In the genomic region with DNA sequence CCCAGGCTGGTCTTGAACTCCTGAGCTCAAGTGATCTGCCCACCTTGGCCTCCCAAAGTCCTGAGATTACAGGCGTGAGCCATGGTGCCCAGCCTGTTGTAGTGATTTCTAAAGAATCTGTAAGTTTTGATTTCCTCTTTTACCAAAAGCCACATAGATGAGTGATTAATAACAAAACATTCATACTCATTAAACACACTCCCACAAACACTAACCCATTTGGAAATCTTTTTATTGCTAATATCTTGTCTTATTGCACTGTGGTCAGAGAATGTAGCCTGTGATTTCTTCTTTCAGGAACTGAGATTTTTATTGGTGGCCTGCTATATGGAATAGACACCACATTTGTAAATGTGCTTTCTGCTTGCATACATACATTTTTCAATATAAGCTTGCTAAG, we compare ENCODE assay signal across 21 cellular contexts. TPM values are rescaled to one million over a fixed set of nuclear protein-coding genes. Genes with fewer than 3 reads are reported as not detected.
A peak's percentile ranks its signal among the peaks of the same experiment; 100 is the strongest.
DNase-seq lines count a peak whose midpoint lies in the region; ATAC-seq and TF ChIP-seq lines count a peak whose summit lies in the region.
"Had no signal": no experiment of that assay in that cellular context is flagged by ENCODE, and none has a peak within 500 bp of the region (broad histone marks: within the 10 kb centered on the region; RNA-seq: fewer than 3 reads in every experiment).

No MANE protein-coding gene starts in this region.

- no peaks in the 10 kb centered on the region for H3K9me3 Mint-ChIP-seq in activated CD4-positive, alpha-beta T cell treated with anti-CD3 and anti-CD28 coated beads for 36 hours (ENCODE audit: low read depth)
- H3K9me3 Mint-ChIP-seq in activated CD4-positive, alpha-beta T cell treated with anti-CD3 and anti-CD28 coated beads, Interleukin-2, amount 10 ng/mL, durations not matched to agents 7 days and 5 days = no peaks in the 10 kb centered on the region
- H3K9me3 Mint-ChIP-seq in stimulated activated naive CD8-positive, alpha-beta T cell treated with anti-CD3 and anti-CD28 coated beads, Interleukin-15, amount 100 ng/mL, for 72 hours = no peaks in the 10 kb centered on the region
- peaks cover 9% of the 10 kb centered on the region for H3K9me3 Mint-ChIP-seq in mesothelial cell of epicardium
- H3K9me3 Mint-ChIP-seq: CD8-positive, alpha-beta T cell had no signal

- DNase-seq in activated CD4-positive, alpha-beta T cell treated with anti-CD3 and anti-CD28 coated beads for 36 hours = peak; percentile 30
- DNase-seq in activated CD4-positive, alpha-beta T cell treated with anti-CD3 and anti-CD28 coated beads, Interleukin-2, amount 10 ng/mL, durations not matched to agents 7 days and 5 days = no peak
- DNase-seq in stimulated activated naive CD8-positive, alpha-beta T cell treated with anti-CD3 and anti-CD28 coated beads, Interleukin-15, amount 100 ng/mL, for 72 hours = no peak
- no peak for DNase-seq in stimulated activated naive CD8-positive, alpha-beta T cell treated with anti-CD3 and anti-CD28 coated beads, Interleukin-15, Interleukin-2, amounts not matched to agents 100 U/mL and 50 U/mL, for 24 hours
- DNase-seq in mesothelial cell of epicardium (ENCODE audit: low spot score in 2 of 2, unreplicated experiment in 2 of 2) (no peak), Right ventricle myocardium superior (no peak), RPMI8226 (no peak), pons (ENCODE audit: low spot score) (no peak)
- DNase-seq: ACHN; CD8-positive, alpha-beta T cell; DND-41; IMR-90; NCI-H1105; NCI-H146; NCI-H2029; NCI-H226; NCI-H510A treated with DMSO at 0.1 percent for 48 hours; NCI-H748 treated with DMSO at 0.1 percent for 48 hours; NK-92 treated with Interleukin-12 subunit alpha and Interleukin-12 subunit beta, amount 100 ng/mL, for 24 hours; Peyer's patch had no signal

- no peak for TF ChIP-seq CTCF in mesothelial cell of epicardium (IDR thresholded peaks at IDR 0.05; ENCODE audit: unreplicated experiment)

- H3K4me3 Mint-ChIP-seq in activated CD4-positive, alpha-beta T cell treated with anti-CD3 and anti-CD28 coated beads for 36 hours = no peak overlapping the region
- H3K4me3 Mint-ChIP-seq in activated CD4-positive, alpha-beta T cell treated with anti-CD3 and anti-CD28 coated beads, Interleukin-2, amount 10 ng/mL, durations not matched to agents 7 days and 5 days = no peak overlapping the region
- H3K4me3 Mint-ChIP-seq in stimulated activated naive CD8-positive, alpha-beta T cell treated with anti-CD3 and anti-CD28 coated beads, Interleukin-15, amount 100 ng/mL, for 72 hours = no peak overlapping the region
- no peak overlapping the region for H3K4me3 Mint-ChIP-seq in mesothelial cell of epicardium
- H3K4me3 Mint-ChIP-seq: CD8-positive, alpha-beta T cell had no signal

- H3K27me3 Mint-ChIP-seq in activated CD4-positive, alpha-beta T cell treated with anti-CD3 and anti-CD28 coated beads for 36 hours = no peaks in the 10 kb centered on the region
- H3K27me3 Mint-ChIP-seq in activated CD4-positive, alpha-beta T cell treated with anti-CD3 and anti-CD28 coated beads, Interleukin-2, amount 10 ng/mL, durations not matched to agents 7 days and 5 days = peaks cover 3% of the 10 kb centered on the region
- H3K27me3 Mint-ChIP-seq in stimulated activated naive CD8-positive, alpha-beta T cell treated with anti-CD3 and anti-CD28 coated beads, Interleukin-15, amount 100 ng/mL, for 72 hours = no peaks in the 10 kb centered on the region
- H3K27me3 Mint-ChIP-seq in mesothelial cell of epicardium (ENCODE audit: low read depth) = no peaks in the 10 kb centered on the region

- H3K36me3 Mint-ChIP-seq in activated CD4-positive, alpha-beta T cell treated with anti-CD3 and anti-CD28 coated beads for 36 hours (ENCODE audit: low read depth) = no peaks in the 10 kb centered on the region
- H3K36me3 Mint-ChIP-seq in activated CD4-positive, alpha-beta T cell treated with anti-CD3 and anti-CD28 coated beads, Interleukin-2, amount 10 ng/mL, durations not matched to agents 7 days and 5 days (ENCODE audit: low read depth) = no peaks in the 10 kb centered on the region
- peaks cover 25% of the 10 kb centered on the region for H3K36me3 Mint-ChIP-seq in mesothelial cell of epicardium
- H3K36me3 Mint-ChIP-seq: CD8-positive, alpha-beta T cell had no signal

- CTCF ChIA-PET in activated CD4-positive, alpha-beta T cell treated with anti-CD3 and anti-CD28 coated beads for 36 hours (lab: Charles Lee) = interaction anchor here (0.7 kb wide), 2 partner anchors 96 to 191 kb away, joined by 3 read pairs; no protein-coding TSS in a partner anchor
- CTCF ChIA-PET in activated CD4-positive, alpha-beta T cell treated with anti-CD3 and anti-CD28 coated beads, Interleukin-2, amount 10 ng/mL, durations not matched to agents 7 days and 5 days (lab: Charles Lee) = no interaction called here

- POLR2A ChIA-PET in activated CD4-positive, alpha-beta T cell treated with anti-CD3 and anti-CD28 coated beads for 36 hours (lab: Charles Lee) = no interaction called here
- POLR2A ChIA-PET in activated CD4-positive, alpha-beta T cell treated with anti-CD3 and anti-CD28 coated beads, Interleukin-2, amount 10 ng/mL, durations not matched to agents 7 days and 5 days (lab: Charles Lee) = no interaction called here

- intact Hi-C loops in activated CD4-positive, alpha-beta T cell treated with anti-CD3 and anti-CD28 coated beads for 36 hours (cut with DNase I, micrococcal nuclease) = loop anchor here in 1 of 2 experiments (1.0 kb wide), 1 partner anchor 31 kb away; a partner anchor contains a TSS
- intact Hi-C loops in Right ventricle myocardium superior (cut with DNase I) = no loop called here

- no peak overlapping the region for H3K27ac Mint-ChIP-seq in activated CD4-positive, alpha-beta T cell treated with anti-CD3 and anti-CD28 coated beads for 36 hours
- no peak overlapping the region for H3K27ac Mint-ChIP-seq in activated CD4-positive, alpha-beta T cell treated with anti-CD3 and anti-CD28 coated beads, Interleukin-2, amount 10 ng/mL, durations not matched to agents 7 days and 5 days
- H3K27ac Mint-ChIP-seq in stimulated activated naive CD8-positive, alpha-beta T cell treated with anti-CD3 and anti-CD28 coated beads, Interleukin-15, amount 100 ng/mL, for 72 hours = no peak overlapping the region
- H3K27ac Mint-ChIP-seq in mesothelial cell of epicardium = peak overlapping the region; percentile 4
- H3K27ac Mint-ChIP-seq: CD8-positive, alpha-beta T cell had no signal

- peak; percentile 36 for ATAC-seq in activated CD4-positive, alpha-beta T cell treated with anti-CD3 and anti-CD28 coated beads for 36 hours
- ATAC-seq in stimulated activated naive CD8-positive, alpha-beta T cell treated with anti-CD3 and anti-CD28 coated beads, Interleukin-15, amount 100 ng/mL, for 72 hours = peak; percentile 40
- no peak for ATAC-seq in stimulated activated naive CD8-positive, alpha-beta T cell treated with anti-CD3 and anti-CD28 coated beads, Interleukin-15, Interleukin-2, amounts not matched to agents 100 U/mL and 50 U/mL, for 24 hours
- no peak for ATAC-seq in Right ventricle myocardium superior (ENCODE audit: poor library complexity)
- ATAC-seq: CD8-positive, alpha-beta T cell; HCT116 had no signal

- peaks cover 4% of the 10 kb centered on the region for H3K4me1 Mint-ChIP-seq in activated CD4-positive, alpha-beta T cell treated with anti-CD3 and anti-CD28 coated beads for 36 hours
- no peaks in the 10 kb centered on the region for H3K4me1 Mint-ChIP-seq in activated CD4-positive, alpha-beta T cell treated with anti-CD3 and anti-CD28 coated beads, Interleukin-2, amount 10 ng/mL, durations not matched to agents 7 days and 5 days
- H3K4me1 Mint-ChIP-seq in stimulated activated naive CD8-positive, alpha-beta T cell treated with anti-CD3 and anti-CD28 coated beads, Interleukin-15, amount 100 ng/mL, for 72 hours = no peaks in the 10 kb centered on the region
- peaks cover 11% of the 10 kb centered on the region for H3K4me1 Mint-ChIP-seq in mesothelial cell of epicardium

RNA-seq across cellular contexts. Expression of a gene that starts 31.6 kb away (rescaled TPM):
- 10 to 100 TPM; 17.0 to 21.3 TPM for total RNA-seq in activated CD4-positive, alpha-beta T cell treated with anti-CD3 and anti-CD28 coated beads for 36 hours
- 10 to 100 TPM in 1 of 2 experiments, 1 to 10 TPM in 1; 8.3 to 10.3 TPM for total RNA-seq in activated CD4-positive, alpha-beta T cell treated with anti-CD3 and anti-CD28 coated beads, Interleukin-2, amount 10 ng/mL, durations not matched to agents 7 days and 5 days
- total RNA-seq in mesothelial cell of epicardium = 308 to 328 TPM (median 312 TPM) in 3 replicates
- 31.5 TPM for total RNA-seq in Right ventricle myocardium superior

Comparison
In these comparisons a context has a peak if more than half of its experiments do, and no peak if none do; other contexts are left out.
1. ATAC-seq: peak in activated CD4-positive, alpha-beta T cell treated with anti-CD3 and anti-CD28 coated beads for 36 hours (single experiment) and stimulated activated naive CD8-positive, alpha-beta T cell treated with anti-CD3 and anti-CD28 coated beads, Interleukin-15, amount 100 ng/mL, for 72 hours (single experiment); none in stimulated activated naive CD8-positive, alpha-beta T cell treated with anti-CD3 and anti-CD28 coated beads, Interleukin-15, Interleukin-2, amounts not matched to agents 100 U/mL and 50 U/mL, for 24 hours (single experiment) and Right ventricle myocardium superior (single experiment).